11 cellular contexts compared by ENCODE assay signal in the genomic region with DNA sequence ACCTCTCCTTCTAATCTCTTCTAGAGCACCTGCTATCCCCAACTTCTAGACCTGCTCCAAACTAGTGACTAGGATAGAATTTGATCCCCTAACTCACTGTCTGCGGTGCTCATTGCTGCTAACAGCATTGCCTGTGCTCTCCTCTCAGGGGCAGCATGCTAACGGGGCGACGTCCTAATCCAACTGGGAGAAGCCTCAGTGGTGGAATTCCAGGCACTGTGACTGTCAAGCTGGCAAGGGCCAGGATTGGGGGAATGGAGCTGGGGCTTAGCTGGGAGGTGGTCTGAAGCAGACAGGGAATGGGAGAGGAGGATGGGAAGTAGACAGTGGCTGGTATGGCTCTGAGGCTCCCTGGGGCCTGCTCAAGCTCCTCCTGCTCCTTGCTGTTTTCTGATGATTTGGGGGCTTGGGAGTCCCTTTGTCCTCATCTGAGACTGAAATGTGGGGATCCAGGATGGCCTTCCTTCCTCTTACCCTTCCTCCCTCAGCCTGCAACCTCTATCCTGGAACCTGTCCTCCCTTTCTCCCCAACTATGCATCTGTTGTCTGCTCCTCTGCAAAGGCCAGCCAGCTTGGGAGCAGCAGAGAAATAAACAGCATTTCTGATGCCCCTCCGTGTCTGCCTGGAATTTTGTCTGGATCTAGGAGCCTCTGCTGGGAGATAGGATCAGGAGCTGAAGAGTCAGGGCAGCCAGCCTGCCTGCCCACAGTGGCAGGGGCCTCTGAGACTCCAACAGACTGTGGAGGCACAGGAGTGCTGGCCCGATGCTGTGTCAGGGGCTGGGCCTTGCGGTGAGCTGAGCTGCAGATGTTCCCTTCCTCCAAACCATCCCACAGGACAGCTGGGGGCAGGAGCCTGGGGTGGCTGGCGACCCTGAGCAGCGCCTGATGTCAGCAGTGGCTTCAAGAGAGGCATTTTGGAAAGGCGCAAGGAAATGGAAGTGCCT. TPM values are rescaled to one million over a fixed set of nuclear protein-coding genes. Genes with fewer than 3 reads are reported as not detected.
DNase-seq lines count a peak whose midpoint lies in the region; TF ChIP-seq lines count a peak whose summit lies in the region.
"Had no signal": no experiment of that assay in that cellular context is flagged by ENCODE, and none has a peak within 500 bp of the region (broad histone marks: within the 10 kb centered on the region; RNA-seq: fewer than 3 reads in every experiment).

No MANE protein-coding gene starts in this region.

- no peaks in the 10 kb centered on the region for H4K20me1 ChIP-seq in neural cell (ENCODE audit: insufficient read depth)

- H3K9ac ChIP-seq in neural cell (ENCODE audit: low read length): peak overlapping the region; percentile 12
- H3K9ac ChIP-seq: KMS-11 had no signal

- H3K79me2 ChIP-seq in neural cell (replicated peaks; ENCODE audit: insufficient read depth, low read length): no peaks in the 10 kb centered on the region

- no peak for TF ChIP-seq EP300 in neural cell (conservative IDR thresholded peaks at IDR 0.05; ENCODE audit: poor library complexity, severe bottlenecking)

- H3K9me2 ChIP-seq in neural cell (ENCODE audit: insufficient read depth, low read length): no peaks in the 10 kb centered on the region

- peak; percentile 26 for TF ChIP-seq CTCF in neural cell (IDR thresholded peaks at IDR 0.05; ENCODE audit: poor library complexity, severe bottlenecking)

- no peaks in the 10 kb centered on the region for H3K9me3 ChIP-seq in neural cell (ENCODE audit: low read length)

- H3K27ac ChIP-seq in angular gyrus (ENCODE audit: low read depth, low read length): peak overlapping the region; percentile 16
- no peak overlapping the region for H3K27ac ChIP-seq in neural cell (ENCODE audit: low read length)
- H3K27ac ChIP-seq in caudate nucleus (ENCODE audit: low read depth, low read length): no peak overlapping the region
- H3K27ac ChIP-seq: foreskin keratinocyte, KMS-11 had no signal

- H2AFZ ChIP-seq in neural cell (ENCODE audit: low read depth, low read length): no peak overlapping the region

- no peak for TF ChIP-seq RAD21 in neural cell (conservative IDR thresholded peaks at IDR 0.05)

- H3K4me3 ChIP-seq in H7 (ENCODE audit: insufficient read depth, low read depth, low read length) (no peak overlapping the region), neural cell (ENCODE audit: low read length) (no peak overlapping the region)
- H3K4me3 ChIP-seq: lung had no signal

- H3K36me3 ChIP-seq in H7 (replicated peaks; ENCODE audit: control insufficient read depth, insufficient read depth, low read length) (no peaks in the 10 kb centered on the region), neural cell (ENCODE audit: insufficient read depth, low read length) (no peaks in the 10 kb centered on the region)

- no peaks in the 10 kb centered on the region; the same call in 1 of the 2 replicates for H3K27me3 ChIP-seq in H7 (ENCODE audit: control insufficient read depth, insufficient read depth, low read length)
- H3K27me3 ChIP-seq in neural cell (ENCODE audit: insufficient read depth, low read depth, low read length): no peaks in the 10 kb centered on the region

- DNase-seq in H7 (peak; percentile 82), NCI-H774 (lab: John Stamatoyannopoulos, UW) (no peak), caudate nucleus (lab: John Stamatoyannopoulos, UW) (no peak), HuH-7 (ENCODE audit: low spot score) (no peak)
- DNase-seq: C1 segment of cervical spinal cord, foreskin keratinocyte had no signal

- H3F3A ChIP-seq in neural cell (ENCODE audit: insufficient read depth, low read length, poor library complexity, severe bottlenecking): no peaks in the 10 kb centered on the region

- no peak overlapping the region for H3K4me2 ChIP-seq in neural cell (ENCODE audit: low read length)
- H3K4me2 ChIP-seq: KMS-11 had no signal

TF ChIP-seq in neural cell, 6 proteins besides CTCF, POLR2A, EP300 and RAD21:
- no peak for TF ChIP-seq POLR2AphosphoS5 (IDR thresholded peaks at IDR 0.05)
- TF ChIP-seq SMC3 (conservative IDR thresholded peaks at IDR 0.05; ENCODE audit: poor library complexity): peak; percentile 16
TF ChIP-seq in neural cell: peak in this region for 1.

RNA-seq across cellular contexts. Expression of a gene that starts 3.0 kb away (rescaled TPM):
- 15.1 and 20.5 TPM in 2 replicates for total RNA-seq in H7 (2014; rRNA removed; shearing (Covaris generic))
- polyA plus RNA-seq in neural cell: not detected in 2 replicates
- polyA minus RNA-seq in neural cell: not detected in 2 replicates
- total RNA-seq: activated T-helper 17 cell treated with anti-CD3 and anti-CD28 coated beads, Interleukin-2, amount 50 U/mL, for 72 hours; foreskin keratinocyte had no signal
- polyA plus RNA-seq: foreskin keratinocyte had no signal

RNA-seq across cellular contexts. Expression of a gene that starts 26.1 kb away (rescaled TPM):
- 10.3 and 10.8 TPM in 2 replicates for total RNA-seq in H7 (2014; rRNA removed; shearing (Covaris generic))
- 4.4 and 11.9 TPM in 2 replicates for polyA plus RNA-seq in neural cell
- polyA minus RNA-seq in neural cell: 8.5 and 9.6 TPM in 2 replicates
- total RNA-seq: activated T-helper 17 cell treated with anti-CD3 and anti-CD28 coated beads, Interleukin-2, amount 50 U/mL, for 72 hours; foreskin keratinocyte had no signal
- polyA plus RNA-seq: foreskin keratinocyte had no signal

RNA-seq across cellular contexts. Expression of a gene that starts 46.1 kb away (rescaled TPM):
- total RNA-seq in H7 (2014; rRNA removed; shearing (Covaris generic)): 5.7 and 6.3 TPM in 2 replicates
- 301 and 330 TPM in 2 replicates for polyA plus RNA-seq in neural cell
- 444 and 493 TPM in 2 replicates for polyA minus RNA-seq in neural cell
- total RNA-seq: activated T-helper 17 cell treated with anti-CD3 and anti-CD28 coated beads, Interleukin-2, amount 50 U/mL, for 72 hours; foreskin keratinocyte had no signal
- polyA plus RNA-seq: foreskin keratinocyte had no signal

RNA-seq across cellular contexts. Expression of a gene that starts 59.6 kb away (rescaled TPM):
- total RNA-seq in H7 (2014; rRNA removed; shearing (Covaris generic)): 4.8 and 5.0 TPM in 2 replicates
- polyA plus RNA-seq in neural cell: 1.4 TPM in 2 replicates
- polyA minus RNA-seq in neural cell: 0.73 and 1.3 TPM in 2 replicates
- total RNA-seq: activated T-helper 17 cell treated with anti-CD3 and anti-CD28 coated beads, Interleukin-2, amount 50 U/mL, for 72 hours; foreskin keratinocyte had no signal
- polyA plus RNA-seq: foreskin keratinocyte had no signal
